Comparison of ENCODE assay signal across 13 cellular contexts in the genomic region with DNA sequence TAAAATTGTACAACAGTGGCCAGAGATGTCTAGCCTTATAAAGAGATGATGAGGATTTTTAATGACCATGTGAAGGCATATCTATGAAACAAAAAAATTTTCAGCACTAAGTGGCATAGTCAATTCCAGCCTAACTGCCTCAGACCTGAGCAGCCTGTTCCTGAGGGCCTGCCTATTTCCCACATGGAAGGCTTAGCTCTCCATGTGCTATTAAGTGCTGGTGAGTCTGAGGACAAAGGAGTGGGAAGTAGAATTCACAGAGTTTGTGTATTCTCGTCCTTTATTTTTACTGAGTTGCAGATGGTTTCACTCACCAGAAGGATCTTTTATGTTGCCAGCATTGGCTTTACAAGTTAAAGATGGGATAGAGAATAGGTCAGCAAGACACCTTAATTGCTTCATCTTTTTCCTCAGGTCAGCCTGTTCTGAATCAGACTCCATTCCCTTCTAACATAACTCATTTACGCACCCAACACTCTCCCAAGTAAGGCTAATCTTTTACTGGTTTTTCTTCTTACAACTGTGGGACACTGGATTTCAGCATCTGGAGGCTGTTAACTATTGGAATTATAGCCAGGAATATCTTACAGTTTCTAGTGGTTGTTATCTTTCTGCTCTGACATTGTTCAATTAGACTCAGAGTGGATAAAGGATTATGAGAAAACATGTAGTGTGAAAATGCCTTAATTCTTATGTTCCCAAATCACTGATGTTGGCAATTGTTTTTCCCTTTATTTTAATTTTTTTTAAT.
DNase-seq lines count a peak whose midpoint lies in the region; ATAC-seq and TF ChIP-seq lines count a peak whose summit lies in the region.
"Had no signal": no experiment of that assay in that cellular context is flagged by ENCODE, and none has a peak within 500 bp of the region (broad histone marks: within the 10 kb centered on the region; RNA-seq: fewer than 3 reads in every experiment).

No MANE protein-coding gene starts in this region.

- H3K27me3 Mint-ChIP-seq in WTC11 (ENCODE audit: low read depth) (no peaks in the 10 kb centered on the region), nephron (ENCODE audit: low read depth) (no peaks in the 10 kb centered on the region)

- peak; percentile 21 for ATAC-seq in Right ventricle myocardium inferior
- peak; percentile 96 for ATAC-seq in WTC11
- ATAC-seq in left ventricle myocardium superior, result peak; percentile 44
- ATAC-seq: CD8-positive, alpha-beta T cell had no signal

- H3K4me3 Mint-ChIP-seq in WTC11, result no peak overlapping the region
- H3K4me3 Mint-ChIP-seq in nephron, result no peak overlapping the region
- H3K4me3 Mint-ChIP-seq: CD14-positive monocyte; CD8-positive, alpha-beta T cell had no signal

- CTCF ChIA-PET in WTC11 (lab: Charles Lee), result interaction anchor here (0.6 kb wide), 1 partner anchor 286 kb away, joined by 3 read pairs; no protein-coding TSS in a partner anchor

- H3K36me3 Mint-ChIP-seq in WTC11, result no peaks in the 10 kb centered on the region
- no peaks in the 10 kb centered on the region for H3K36me3 Mint-ChIP-seq in nephron (ENCODE audit: low read depth)
- H3K36me3 Mint-ChIP-seq: CD14-positive monocyte; CD8-positive, alpha-beta T cell had no signal

- intact Hi-C loops in Right ventricle myocardium inferior (cut with DNase I), result loop anchor here (5.0 kb wide), 1 partner anchor 681 kb away; no protein-coding TSS in a partner anchor
- intact Hi-C loops in cardiac septum (cut with DNase I), result loop anchor here (5.0 kb wide), 1 partner anchor 596 kb away; no protein-coding TSS in a partner anchor
- intact Hi-C loops in left ventricle myocardium superior (cut with micrococcal nuclease), result loop anchor here (5.0 kb wide), 1 partner anchor 596 kb away; no protein-coding TSS in a partner anchor

- H3K4me1 Mint-ChIP-seq in WTC11 (peaks cover 21% of the 10 kb centered on the region), nephron (peaks cover 41% of the 10 kb centered on the region)
- H3K4me1 Mint-ChIP-seq: CD14-positive monocyte had no signal

- POLR2A ChIA-PET in WTC11 (lab: Charles Lee), result no interaction called here

- H3K27ac Mint-ChIP-seq in WTC11, result no peak overlapping the region
- H3K27ac Mint-ChIP-seq in nephron, result peak overlapping the region; percentile 14 to 71 (median 59)
- H3K27ac Mint-ChIP-seq: CD14-positive monocyte; CD8-positive, alpha-beta T cell had no signal

- DNase-seq in Right ventricle myocardium inferior (ENCODE audit: missing footprints), result no peak
- DNase-seq in cardiac septum (ENCODE audit: low spot score), result no peak
- DNase-seq in WTC11 (ENCODE audit: low spot score), result no peak
- DNase-seq in left ventricle myocardium superior, result no peak
- no peak for DNase-seq in NCI-H2029 (lab: John Stamatoyannopoulos, UW)
- no peak for DNase-seq in GM20000 (ENCODE audit: low spot score)
- DNase-seq in activated CD4-positive, alpha-beta T cell treated with anti-CD3 and anti-CD28 coated beads for 1 hour, result no peak
- DNase-seq: CD8-positive, alpha-beta T cell; COR-L47; DND-41; GDM1 had no signal

- TF ChIP-seq CTCF in WTC11 (IDR thresholded peaks at IDR 0.05) (no peak), nephron (IDR thresholded peaks at IDR 0.05; ENCODE audit: unreplicated experiment in 3 of 3) (no peak), GM20000 (IDR thresholded peaks at IDR 0.05; ENCODE audit: extremely low read depth, missing control alignments) (no peak)

- no peaks in the 10 kb centered on the region for H3K9me3 Mint-ChIP-seq in WTC11
- H3K9me3 Mint-ChIP-seq in nephron, result no peaks in the 10 kb centered on the region
- H3K9me3 Mint-ChIP-seq: CD8-positive, alpha-beta T cell had no signal

TF ChIP-seq in WTC11, 78 proteins besides CTCF, POLR2A, EP300 and RAD21 (continues in another document):
- TF ChIP-seq IRF2 (CRISPR knock-in tag; IDR thresholded peaks at IDR 0.05; ENCODE audit: borderline replicate concordance, low read depth), result no peak
- no peak for TF ChIP-seq EMX1 (CRISPR knock-in tag; IDR thresholded peaks at IDR 0.05)
- TF ChIP-seq, protein P1, sequence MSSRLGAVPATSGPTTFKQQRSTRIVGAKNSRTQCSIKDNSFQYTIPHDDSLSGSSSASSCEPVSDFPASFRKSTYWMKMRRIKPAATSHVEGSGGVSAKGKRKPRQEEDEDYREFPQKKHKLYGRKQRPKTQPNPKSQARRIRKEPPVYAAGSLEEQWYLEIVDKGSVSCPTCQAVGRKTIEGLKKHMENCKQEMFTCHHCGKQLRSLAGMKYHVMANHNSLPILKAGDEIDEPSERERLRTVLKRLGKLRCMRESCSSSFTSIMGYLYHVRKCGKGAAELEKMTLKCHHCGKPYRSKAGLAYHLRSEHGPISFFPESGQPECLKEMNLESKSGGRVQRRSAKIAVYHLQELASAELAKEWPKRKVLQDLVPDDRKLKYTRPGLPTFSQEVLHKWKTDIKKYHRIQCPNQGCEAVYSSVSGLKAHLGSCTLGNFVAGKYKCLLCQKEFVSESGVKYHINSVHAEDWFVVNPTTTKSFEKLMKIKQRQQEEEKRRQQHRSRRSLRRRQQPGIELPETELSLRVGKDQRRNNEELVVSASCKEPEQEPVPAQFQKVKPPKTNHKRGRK (CRISPR knock-in tag; IDR thresholded peaks at IDR 0.05; ENCODE audit: borderline replicate concordance), result no peak
- TF ChIP-seq MYBL2 (CRISPR knock-in tag; IDR thresholded peaks at IDR 0.05), result no peak
- TF ChIP-seq, protein P2, sequence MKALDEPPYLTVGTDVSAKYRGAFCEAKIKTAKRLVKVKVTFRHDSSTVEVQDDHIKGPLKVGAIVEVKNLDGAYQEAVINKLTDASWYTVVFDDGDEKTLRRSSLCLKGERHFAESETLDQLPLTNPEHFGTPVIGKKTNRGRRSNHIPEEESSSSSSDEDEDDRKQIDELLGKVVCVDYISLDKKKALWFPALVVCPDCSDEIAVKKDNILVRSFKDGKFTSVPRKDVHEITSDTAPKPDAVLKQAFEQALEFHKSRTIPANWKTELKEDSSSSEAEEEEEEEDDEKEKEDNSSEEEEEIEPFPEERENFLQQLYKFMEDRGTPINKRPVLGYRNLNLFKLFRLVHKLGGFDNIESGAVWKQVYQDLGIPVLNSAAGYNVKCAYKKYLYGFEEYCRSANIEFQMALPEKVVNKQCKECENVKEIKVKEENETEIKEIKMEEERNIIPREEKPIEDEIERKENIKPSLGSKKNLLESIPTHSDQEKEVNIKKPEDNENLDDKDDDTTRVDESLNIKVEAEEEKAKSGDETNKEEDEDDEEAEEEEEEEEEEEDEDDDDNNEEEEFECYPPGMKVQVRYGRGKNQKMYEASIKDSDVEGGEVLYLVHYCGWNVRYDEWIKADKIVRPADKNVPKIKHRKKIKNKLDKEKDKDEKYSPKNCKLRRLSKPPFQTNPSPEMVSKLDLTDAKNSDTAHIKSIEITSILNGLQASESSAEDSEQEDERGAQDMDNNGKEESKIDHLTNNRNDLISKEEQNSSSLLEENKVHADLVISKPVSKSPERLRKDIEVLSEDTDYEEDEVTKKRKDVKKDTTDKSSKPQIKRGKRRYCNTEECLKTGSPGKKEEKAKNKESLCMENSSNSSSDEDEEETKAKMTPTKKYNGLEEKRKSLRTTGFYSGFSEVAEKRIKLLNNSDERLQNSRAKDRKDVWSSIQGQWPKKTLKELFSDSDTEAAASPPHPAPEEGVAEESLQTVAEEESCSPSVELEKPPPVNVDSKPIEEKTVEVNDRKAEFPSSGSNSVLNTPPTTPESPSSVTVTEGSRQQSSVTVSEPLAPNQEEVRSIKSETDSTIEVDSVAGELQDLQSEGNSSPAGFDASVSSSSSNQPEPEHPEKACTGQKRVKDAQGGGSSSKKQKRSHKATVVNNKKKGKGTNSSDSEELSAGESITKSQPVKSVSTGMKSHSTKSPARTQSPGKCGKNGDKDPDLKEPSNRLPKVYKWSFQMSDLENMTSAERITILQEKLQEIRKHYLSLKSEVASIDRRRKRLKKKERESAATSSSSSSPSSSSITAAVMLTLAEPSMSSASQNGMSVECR (CRISPR knock-in tag; IDR thresholded peaks at IDR 0.05; ENCODE audit: borderline replicate concordance), result no peak
- TF ChIP-seq ETV6 (CRISPR knock-in tag; IDR thresholded peaks at IDR 0.05), result no peak
- TF ChIP-seq JUN (CRISPR knock-in tag; IDR thresholded peaks at IDR 0.05), result no peak
- no peak for TF ChIP-seq NR2C2 (CRISPR knock-in tag; IDR thresholded peaks at IDR 0.05)
- TF ChIP-seq, protein P3, sequence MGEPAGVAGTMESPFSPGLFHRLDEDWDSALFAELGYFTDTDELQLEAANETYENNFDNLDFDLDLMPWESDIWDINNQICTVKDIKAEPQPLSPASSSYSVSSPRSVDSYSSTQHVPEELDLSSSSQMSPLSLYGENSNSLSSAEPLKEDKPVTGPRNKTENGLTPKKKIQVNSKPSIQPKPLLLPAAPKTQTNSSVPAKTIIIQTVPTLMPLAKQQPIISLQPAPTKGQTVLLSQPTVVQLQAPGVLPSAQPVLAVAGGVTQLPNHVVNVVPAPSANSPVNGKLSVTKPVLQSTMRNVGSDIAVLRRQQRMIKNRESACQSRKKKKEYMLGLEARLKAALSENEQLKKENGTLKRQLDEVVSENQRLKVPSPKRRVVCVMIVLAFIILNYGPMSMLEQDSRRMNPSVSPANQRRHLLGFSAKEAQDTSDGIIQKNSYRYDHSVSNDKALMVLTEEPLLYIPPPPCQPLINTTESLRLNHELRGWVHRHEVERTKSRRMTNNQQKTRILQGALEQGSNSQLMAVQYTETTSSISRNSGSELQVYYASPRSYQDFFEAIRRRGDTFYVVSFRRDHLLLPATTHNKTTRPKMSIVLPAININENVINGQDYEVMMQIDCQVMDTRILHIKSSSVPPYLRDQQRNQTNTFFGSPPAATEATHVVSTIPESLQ (CRISPR knock-in tag; IDR thresholded peaks at IDR 0.05), result no peak
- TF ChIP-seq, protein P4, sequence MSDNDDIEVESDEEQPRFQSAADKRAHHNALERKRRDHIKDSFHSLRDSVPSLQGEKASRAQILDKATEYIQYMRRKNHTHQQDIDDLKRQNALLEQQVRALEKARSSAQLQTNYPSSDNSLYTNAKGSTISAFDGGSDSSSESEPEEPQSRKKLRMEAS (CRISPR knock-in tag; IDR thresholded peaks at IDR 0.05), result no peak
- TF ChIP-seq, protein P5, sequence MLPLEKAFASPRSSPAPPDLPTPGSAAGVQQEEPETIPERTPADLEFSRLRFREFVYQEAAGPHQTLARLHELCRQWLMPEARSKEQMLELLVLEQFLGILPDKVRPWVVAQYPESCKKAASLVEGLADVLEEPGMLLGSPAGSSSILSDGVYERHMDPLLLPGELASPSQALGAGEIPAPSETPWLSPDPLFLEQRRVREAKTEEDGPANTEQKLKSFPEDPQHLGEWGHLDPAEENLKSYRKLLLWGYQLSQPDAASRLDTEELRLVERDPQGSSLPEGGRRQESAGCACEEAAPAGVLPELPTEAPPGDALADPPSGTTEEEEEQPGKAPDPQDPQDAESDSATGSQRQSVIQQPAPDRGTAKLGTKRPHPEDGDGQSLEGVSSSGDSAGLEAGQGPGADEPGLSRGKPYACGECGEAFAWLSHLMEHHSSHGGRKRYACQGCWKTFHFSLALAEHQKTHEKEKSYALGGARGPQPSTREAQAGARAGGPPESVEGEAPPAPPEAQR (CRISPR knock-in tag; IDR thresholded peaks at IDR 0.05), result no peak
- TF ChIP-seq HMGA2 (CRISPR knock-in tag; IDR thresholded peaks at IDR 0.05), result no peak

Comparison
In these comparisons a context has a peak if more than half of its experiments do, and no peak if none do; other contexts are left out.
1. ATAC-seq: peak in every context shown above with its lines; median percentile 96 in WTC11; 44 in left ventricle myocardium superior; 21 in Right ventricle myocardium inferior.